ENCODE assay signal across 13 cellular contexts in the genomic region with DNA sequence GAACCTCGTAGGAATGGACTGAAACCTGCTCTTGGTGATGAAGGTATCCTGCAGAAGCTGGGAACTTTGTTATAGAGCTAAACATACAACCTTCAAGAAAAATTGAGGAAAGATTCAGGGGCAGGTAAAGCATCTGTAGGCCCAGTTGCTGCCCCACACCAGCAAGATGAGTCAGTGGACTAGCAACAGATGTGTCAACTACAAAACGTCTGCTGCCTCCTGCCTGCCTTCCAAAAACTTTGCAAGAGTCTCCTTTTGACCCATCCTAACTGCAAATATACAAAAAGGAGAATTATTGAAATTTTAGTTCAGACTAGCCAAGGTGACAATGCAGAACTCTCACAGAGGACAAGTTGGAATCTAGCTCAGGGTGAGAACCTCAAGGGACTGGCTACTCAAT.
DNase-seq lines count a peak whose midpoint lies in the region; ATAC-seq and TF ChIP-seq lines count a peak whose summit lies in the region.
"Had no signal": no experiment of that assay in that cellular context is flagged by ENCODE, and none has a peak within 500 bp of the region (broad histone marks: within the 10 kb centered on the region; RNA-seq: fewer than 3 reads in every experiment).

No MANE protein-coding gene starts in this region.

- ATAC-seq in PC-3: peak; percentile 35
- ATAC-seq in GM23338: no peak
- no peak for ATAC-seq in GM18870 (IDR thresholded peaks at IDR 0.05; ENCODE audit: unreplicated experiment)
- ATAC-seq: CD8-positive, alpha-beta T cell had no signal

- H3K27ac ChIP-seq in PC-3 (ENCODE audit: low read length): no peak overlapping the region
- no peak overlapping the region for H3K27ac ChIP-seq in GM23338 (ENCODE audit: low read depth)
- H3K27ac ChIP-seq: RWPE1, SJSA1 had no signal

- H3K36me3 ChIP-seq in PC-3 (ENCODE audit: low read depth, low read length): no peaks in the 10 kb centered on the region
- no peaks in the 10 kb centered on the region for H3K36me3 ChIP-seq in GM23338 (ENCODE audit: insufficient read depth)
- H3K36me3 ChIP-seq: SJSA1 had no signal

- H3K27ac Mint-ChIP-seq in GM23338: no peak overlapping the region
- H3K27ac Mint-ChIP-seq: CD8-positive, alpha-beta T cell had no signal

- TF ChIP-seq CTCF in PC-3 (conservative IDR thresholded peaks at IDR 0.05; ENCODE audit: low read depth, low read length) (0 out of 2 replicates have a peak, but pooled peaks have one; percentile 23), cardiac fibroblast (IDR thresholded peaks at IDR 0.05; ENCODE audit: low read depth, low read length) (peak; percentile 19), fibroblast of villous mesenchyme (IDR thresholded peaks at IDR 0.05; ENCODE audit: insufficient read depth, low read depth, low read length) (peak; percentile 18), GM23338 (conservative IDR thresholded peaks at IDR 0.05; ENCODE audit: low read depth in 2 of 2) (no peak)

- no peaks in the 10 kb centered on the region for H3K79me2 ChIP-seq in PC-3 (ENCODE audit: low read length)
- H3K79me2 ChIP-seq in GM23338 (replicated peaks; ENCODE audit: insufficient read depth): no peaks in the 10 kb centered on the region

- H3K9me3 ChIP-seq in PC-3 (ENCODE audit: low read length): peaks cover 8% of the 10 kb centered on the region; the same call in 1 of the 2 replicates

- no peak overlapping the region for H3K9ac ChIP-seq in PC-3 (ENCODE audit: low read length)

- H3K36me3 Mint-ChIP-seq in GM23338 (ENCODE audit: low read depth): peaks cover 26% of the 10 kb centered on the region
- H3K36me3 Mint-ChIP-seq: CD8-positive, alpha-beta T cell had no signal

- DNase-seq in PC-3 (no peak), cardiac fibroblast (ENCODE audit: low read depth in 2 of 2) (peak; percentile 10 to 54), fibroblast of villous mesenchyme (ENCODE audit: low read depth) (peak; percentile 27), stromal cell of bone marrow (ENCODE audit: low read depth) (peak; percentile 2), GM23338 (ENCODE audit: low spot score) (no peak), NCI-H2171 (lab: John Stamatoyannopoulos, UW) (no peak)
- DNase-seq: CD8-positive, alpha-beta T cell; NCI-H1436 treated with DMSO at 0.1 percent for 48 hours; NCI-H2081; NCI-H524 had no signal

- no peaks in the 10 kb centered on the region for H3K27me3 Mint-ChIP-seq in GM23338 (ENCODE audit: insufficient read depth, low read depth, poor library complexity)

- no peaks in the 10 kb centered on the region for H3F3A ChIP-seq in PC-3 (ENCODE audit: low read length, unreplicated experiment)
- no peaks in the 10 kb centered on the region for H3F3A ChIP-seq in GM23338 (replicated peaks; ENCODE audit: low read depth)

- H3K4me2 ChIP-seq in PC-3 (ENCODE audit: low read length) (no peak overlapping the region), GM23338 (no peak overlapping the region)

- H3K4me3 ChIP-seq in PC-3 (ENCODE audit: low read length) (no peak overlapping the region), cardiac fibroblast (replicated peaks in 1 of 2; ENCODE audit: low read depth in 2 of 2, low read length in 2 of 2) (no peak overlapping the region), fibroblast of villous mesenchyme (ENCODE audit: low read depth, low read length) (no peak overlapping the region), GM23338 (no peak overlapping the region)
- H3K4me3 ChIP-seq: SJSA1 had no signal

- peaks cover 34% of the 10 kb centered on the region for H3K9me3 Mint-ChIP-seq in GM23338

- no peaks in the 10 kb centered on the region for H3K27me3 ChIP-seq in PC-3 (ENCODE audit: low read length)
- H3K27me3 ChIP-seq in GM23338 (ENCODE audit: insufficient read depth): no peaks in the 10 kb centered on the region
- H3K27me3 ChIP-seq: SJSA1 had no signal

- no TSS peak for BruUV-seq in PC-3 (replicated peaks; lab: Mats Ljungman, UMichigan)

- no peaks in the 10 kb centered on the region for H3K4me1 Mint-ChIP-seq in GM23338

- H3K9me2 ChIP-seq in PC-3 (replicated peaks; ENCODE audit: low read length) (no peaks in the 10 kb centered on the region), GM23338 (ENCODE audit: insufficient read depth) (peaks cover 10% of the 10 kb centered on the region; the same call in 1 of the 2 replicates)

- H4K20me1 ChIP-seq in PC-3 (ENCODE audit: low read length): no peaks in the 10 kb centered on the region
- H4K20me1 ChIP-seq in GM23338 (replicated peaks; ENCODE audit: insufficient read depth): no peaks in the 10 kb centered on the region

- POLR2A ChIA-PET in PC-3 (lab: Charles Lee; ENCODE audit: unreplicated experiment): no interaction called here

- H3K4me1 ChIP-seq in PC-3 (ENCODE audit: insufficient read depth, low read length): no peaks in the 10 kb centered on the region
- no peaks in the 10 kb centered on the region for H3K4me1 ChIP-seq in GM23338 (ENCODE audit: insufficient read depth)
- H3K4me1 ChIP-seq: SJSA1 had no signal

- intact Hi-C loops in PC-3 (cut with micrococcal nuclease): no loop called here

- H2AFZ ChIP-seq in PC-3 (ENCODE audit: low read length) (no peak overlapping the region), GM23338 (no peak overlapping the region)

- CTCF ChIA-PET in PC-3 (lab: Charles Lee): interaction anchor here (0.7 kb wide), 1 partner anchor 46 kb away, joined by 4 read pairs; no protein-coding TSS in a partner anchor

- no peak overlapping the region for H3K4me3 Mint-ChIP-seq in GM23338
- H3K4me3 Mint-ChIP-seq: CD8-positive, alpha-beta T cell had no signal

TF ChIP-seq in GM23338, 12 proteins besides CTCF, POLR2A, EP300 and RAD21:
- TF ChIP-seq, protein P1, sequence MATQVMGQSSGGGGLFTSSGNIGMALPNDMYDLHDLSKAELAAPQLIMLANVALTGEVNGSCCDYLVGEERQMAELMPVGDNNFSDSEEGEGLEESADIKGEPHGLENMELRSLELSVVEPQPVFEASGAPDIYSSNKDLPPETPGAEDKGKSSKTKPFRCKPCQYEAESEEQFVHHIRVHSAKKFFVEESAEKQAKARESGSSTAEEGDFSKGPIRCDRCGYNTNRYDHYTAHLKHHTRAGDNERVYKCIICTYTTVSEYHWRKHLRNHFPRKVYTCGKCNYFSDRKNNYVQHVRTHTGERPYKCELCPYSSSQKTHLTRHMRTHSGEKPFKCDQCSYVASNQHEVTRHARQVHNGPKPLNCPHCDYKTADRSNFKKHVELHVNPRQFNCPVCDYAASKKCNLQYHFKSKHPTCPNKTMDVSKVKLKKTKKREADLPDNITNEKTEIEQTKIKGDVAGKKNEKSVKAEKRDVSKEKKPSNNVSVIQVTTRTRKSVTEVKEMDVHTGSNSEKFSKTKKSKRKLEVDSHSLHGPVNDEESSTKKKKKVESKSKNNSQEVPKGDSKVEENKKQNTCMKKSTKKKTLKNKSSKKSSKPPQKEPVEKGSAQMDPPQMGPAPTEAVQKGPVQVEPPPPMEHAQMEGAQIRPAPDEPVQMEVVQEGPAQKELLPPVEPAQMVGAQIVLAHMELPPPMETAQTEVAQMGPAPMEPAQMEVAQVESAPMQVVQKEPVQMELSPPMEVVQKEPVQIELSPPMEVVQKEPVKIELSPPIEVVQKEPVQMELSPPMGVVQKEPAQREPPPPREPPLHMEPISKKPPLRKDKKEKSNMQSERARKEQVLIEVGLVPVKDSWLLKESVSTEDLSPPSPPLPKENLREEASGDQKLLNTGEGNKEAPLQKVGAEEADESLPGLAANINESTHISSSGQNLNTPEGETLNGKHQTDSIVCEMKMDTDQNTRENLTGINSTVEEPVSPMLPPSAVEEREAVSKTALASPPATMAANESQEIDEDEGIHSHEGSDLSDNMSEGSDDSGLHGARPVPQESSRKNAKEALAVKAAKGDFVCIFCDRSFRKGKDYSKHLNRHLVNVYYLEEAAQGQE (IDR thresholded peaks at IDR 0.05; ENCODE audit: unreplicated experiment): no peak
TF ChIP-seq in GM23338: peak in this region for 0.

Comparison
In these comparisons a context has a peak if more than half of its experiments do, and no peak if none do; other contexts are left out.
1. DNase-seq: peak in cardiac fibroblast (2 of 2), fibroblast of villous mesenchyme (single experiment) and stromal cell of bone marrow (single experiment); none in PC-3 (single experiment), GM23338 (single experiment) and NCI-H2171 (single experiment).
2. CTCF ChIP-seq: peak in PC-3 (single experiment), cardiac fibroblast (single experiment) and fibroblast of villous mesenchyme (single experiment); none in GM23338 (0 of 2).